15 cellular contexts compared by ENCODE assay signal in genomic region chr15:99455796-99456160, GRCh38.
DNase-seq lines count a peak whose midpoint lies in the region; ATAC-seq, FAIRE-seq and TF ChIP-seq lines count a peak whose summit lies in the region.
"Had no signal": no experiment of that assay in that cellular context is flagged by ENCODE, and none has a peak within 500 bp of the region (broad histone marks: within the 10 kb centered on the region; RNA-seq: fewer than 3 reads in every experiment).

No MANE protein-coding gene starts in this region.

- POLR2A ChIA-PET in GM10248 (lab: Yijun Ruan, JAX), result interaction anchor here (0.5 kb wide), 1 partner anchor 44 kb away, joined by 3 read pairs; no protein-coding TSS in a partner anchor

- DNase-seq in GM10248 (ENCODE audit: extremely low spot score) (peak; percentile 5), astrocyte (ENCODE audit: low read depth) (no peak), left lobe of liver (ENCODE audit: low spot score) (peak; percentile 23), NCI-H1436 (lab: John Stamatoyannopoulos, UW) (no peak), endothelial cell (ENCODE audit: low spot score) (no peak)
- DNase-seq in activated CD8-positive, alpha-beta memory T cell treated with anti-CD3 and anti-CD28 coated beads for 24 hours, result no peak
- DNase-seq: activated CD4-positive, alpha-beta T cell treated with anti-CD3 and anti-CD28 coated beads, Interleukin-2, amount 10 ng/mL, durations not matched to agents 24 days and 14 days; activated T-cell treated with anti-CD3 and anti-CD28 coated beads, Interleukin-2, amount 50 U/mL, for 72 hours; NCI-H774; T1000 had no signal

- no peaks in the 10 kb centered on the region for H3K27me3 Mint-ChIP-seq in astrocyte (ENCODE audit: low read depth, unreplicated experiment)
- H3K27me3 Mint-ChIP-seq in endothelial cell (ENCODE audit: unreplicated experiment), result peaks cover 6% of the 10 kb centered on the region

- H3K9me3 ChIP-seq in astrocyte (ENCODE audit: insufficient read depth, low read depth, low read length) (no peaks in the 10 kb centered on the region), stomach smooth muscle (ENCODE audit: control insufficient read depth in 2 of 2, low read length in 2 of 2) (no peaks in the 10 kb centered on the region)
- H3K9me3 ChIP-seq: ovary had no signal

- no peaks in the 10 kb centered on the region for H3K79me2 ChIP-seq in astrocyte (ENCODE audit: insufficient read depth, low read length)

- H3K4me1 Mint-ChIP-seq in astrocyte (ENCODE audit: low read depth, unreplicated experiment) (peaks cover 34% of the 10 kb centered on the region), endothelial cell (ENCODE audit: unreplicated experiment) (peaks cover 6% of the 10 kb centered on the region)

- peak overlapping the region; percentile 90 for H3K27ac ChIP-seq in astrocyte (ENCODE audit: low read depth, low read length)
- peak overlapping the region; percentile 58 for H3K27ac ChIP-seq in stomach smooth muscle (ENCODE audit: low read length)

- H3K4me3 ChIP-seq in astrocyte (ENCODE audit: insufficient read depth, low read depth, low read length) (no peak overlapping the region), stomach smooth muscle (ENCODE audit: low read length in 2 of 2) (no peak overlapping the region)

- TF ChIP-seq CTCF in GM10248 (IDR thresholded peaks at IDR 0.05; ENCODE audit: control extremely low read depth, extremely low read depth, low read depth, missing control alignments), result no peak
- no peak for TF ChIP-seq CTCF in astrocyte (IDR thresholded peaks at IDR 0.05; ENCODE audit: insufficient read depth, low read depth, low read length)
- TF ChIP-seq CTCF in endothelial cell (IDR thresholded peaks at IDR 0.05; ENCODE audit: unreplicated experiment), result no peak

- H3K9me3 Mint-ChIP-seq in astrocyte (ENCODE audit: unreplicated experiment) (peaks cover 2% of the 10 kb centered on the region), endothelial cell (ENCODE audit: unreplicated experiment) (no peaks in the 10 kb centered on the region)

- peak overlapping the region; percentile 88 for H3K27ac Mint-ChIP-seq in astrocyte (ENCODE audit: unreplicated experiment)
- H3K27ac Mint-ChIP-seq in endothelial cell (ENCODE audit: unreplicated experiment), result no peak overlapping the region
- H3K27ac Mint-ChIP-seq: activated CD4-positive, alpha-beta T cell treated with anti-CD3 and anti-CD28 coated beads, Interleukin-2, amount 10 ng/mL, durations not matched to agents 24 days and 14 days; activated T-cell treated with anti-CD3 and anti-CD28 coated beads, Interleukin-2, amount 50 U/mL, for 72 hours had no signal

- H3K9ac ChIP-seq in astrocyte (ENCODE audit: low read length) (peak overlapping the region; percentile 69), stomach smooth muscle (ENCODE audit: low read length in 2 of 2) (no peak overlapping the region)

- H3K36me3 Mint-ChIP-seq in astrocyte (ENCODE audit: low read depth, unreplicated experiment), result no peaks in the 10 kb centered on the region
- no peaks in the 10 kb centered on the region for H3K36me3 Mint-ChIP-seq in endothelial cell (ENCODE audit: low read depth, unreplicated experiment)

- H3K36me3 ChIP-seq in astrocyte (ENCODE audit: insufficient read depth, low read length), result no peaks in the 10 kb centered on the region
- H3K36me3 ChIP-seq in stomach smooth muscle (ENCODE audit: control insufficient read depth in 2 of 2, insufficient read depth in 2 of 2, low read length in 2 of 2), result no peaks in the 10 kb centered on the region
- H3K36me3 ChIP-seq: ovary had no signal

- ATAC-seq in left lobe of liver (no peak), GM18909 (IDR thresholded peaks at IDR 0.05; ENCODE audit: poor library complexity, unreplicated experiment) (no peak)
- ATAC-seq: activated T-cell treated with anti-CD3 and anti-CD28 coated beads, Interleukin-2, amount 50 U/mL, for 72 hours had no signal

- FAIRE-seq in astrocyte (lab: Jason Lieb, UNC), result no peak
- FAIRE-seq: colon, GM12891 had no signal

- H3K4me1 ChIP-seq in astrocyte (ENCODE audit: insufficient read depth, low read length), result peaks cover 41% of the 10 kb centered on the region
- H3K4me1 ChIP-seq in stomach smooth muscle (ENCODE audit: control insufficient read depth, insufficient read depth, low read length), result peaks cover 34% of the 10 kb centered on the region

- CTCF ChIA-PET in GM10248 (lab: Yijun Ruan, JAX), result interaction anchor here (0.7 to 1.9 kb wide), 6 partner anchors 8 to 249 kb away, joined by 3 to 5 read pairs (median 3); no protein-coding TSS in a partner anchor

- H2AFZ ChIP-seq in astrocyte (ENCODE audit: low read depth, low read length), result no peak overlapping the region

- peak overlapping the region; percentile 77 for H3K4me2 ChIP-seq in astrocyte (ENCODE audit: low read length)

- H3K4me3 Mint-ChIP-seq in astrocyte (ENCODE audit: unreplicated experiment), result no peak overlapping the region
- H3K4me3 Mint-ChIP-seq in endothelial cell (ENCODE audit: unreplicated experiment), result no peak overlapping the region
- H3K4me3 Mint-ChIP-seq: activated CD4-positive, alpha-beta T cell treated with anti-CD3 and anti-CD28 coated beads, Interleukin-2, amount 10 ng/mL, durations not matched to agents 24 days and 14 days; activated T-cell treated with anti-CD3 and anti-CD28 coated beads, Interleukin-2, amount 50 U/mL, for 72 hours had no signal

- no peaks in the 10 kb centered on the region for H4K20me1 ChIP-seq in astrocyte (ENCODE audit: insufficient read depth, low read length)

- no peaks in the 10 kb centered on the region for H3K27me3 ChIP-seq in astrocyte (ENCODE audit: insufficient read depth, low read length)
- no peaks in the 10 kb centered on the region for H3K27me3 ChIP-seq in stomach smooth muscle (ENCODE audit: control insufficient read depth in 1 of 2, insufficient read depth in 2 of 2, low read length in 2 of 2)
- H3K27me3 ChIP-seq: ovary had no signal

Comparison
In these comparisons a context has a peak if more than half of its experiments do, and no peak if none do; other contexts are left out.
1. DNase-seq: peak in GM10248 (single experiment) and left lobe of liver (single experiment); none in astrocyte (single experiment), activated CD8-positive, alpha-beta memory T cell treated with anti-CD3 and anti-CD28 coated beads for 24 hours (single experiment), NCI-H1436 (single experiment) and endothelial cell (single experiment).